8 cellular contexts compared by ENCODE assay signal in the genomic region with DNA sequence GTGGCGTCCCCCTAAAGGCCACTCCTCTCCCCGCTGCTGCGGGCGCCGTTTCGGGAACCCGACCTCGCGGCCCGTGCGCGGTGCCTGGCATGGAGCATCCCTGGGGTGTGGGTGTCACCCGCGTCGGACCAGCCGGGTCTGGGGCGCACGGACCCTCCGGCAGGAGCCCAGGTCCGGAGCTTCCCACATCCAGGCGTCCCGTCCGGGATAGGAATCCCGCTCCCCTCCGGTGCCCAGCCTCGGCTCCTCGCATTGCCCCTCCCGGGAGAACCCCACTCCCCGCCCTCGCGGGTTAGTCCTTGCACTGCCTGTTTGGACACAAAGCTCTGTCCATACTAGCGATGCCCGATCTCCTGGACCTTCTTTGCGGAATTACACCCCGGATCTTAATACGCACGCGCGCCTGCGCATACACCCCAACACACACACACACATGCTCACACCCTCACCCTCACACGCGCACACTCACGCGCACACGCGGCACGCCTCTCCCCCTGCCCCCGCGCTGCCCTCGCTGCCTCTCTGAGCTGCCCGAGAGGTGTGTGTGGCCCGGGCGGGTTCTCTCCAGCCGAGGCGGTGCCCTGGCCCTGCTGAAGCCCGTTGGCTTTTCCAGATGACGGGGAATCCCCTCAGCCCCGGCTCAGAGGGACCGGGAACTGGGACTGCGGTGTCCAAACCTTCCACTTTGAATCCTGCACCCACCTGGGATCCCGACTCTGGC. TPM values are rescaled to one million over a fixed set of nuclear protein-coding genes. Genes with fewer than 3 reads are reported as not detected.
DNase-seq lines count a peak whose midpoint lies in the region; ATAC-seq, FAIRE-seq and TF ChIP-seq lines count a peak whose summit lies in the region.

No MANE protein-coding gene starts in this region.

- H3K36me3 ChIP-seq in MM.1S (replicated peaks; ENCODE audit: insufficient read depth, low read length) (no peaks in the 10 kb centered on the region), kidney (ENCODE audit: control insufficient read depth in 1 of 2, insufficient read depth in 2 of 2, low read length in 2 of 2) (no peaks in the 10 kb centered on the region)

- H3K9me2 ChIP-seq in MM.1S (replicated peaks; ENCODE audit: insufficient read depth, low read length) = no peaks in the 10 kb centered on the region

- H3K27ac ChIP-seq in MM.1S (ENCODE audit: low read length) (no peak overlapping the region), kidney (ENCODE audit: low read depth in 2 of 2, low read length in 2 of 2) (peak overlapping the region; percentile 87 to 88)

- no peak for FAIRE-seq in kidney (lab: Jason Lieb, UNC)

- 0 out of 2 replicates have a peak, but pooled peaks cover 5% of the 10 kb centered on the region for H3K4me1 ChIP-seq in MM.1S (ENCODE audit: low read length)
- H3K4me1 ChIP-seq in kidney (ENCODE audit: control insufficient read depth in 1 of 2, insufficient read depth in 1 of 2, low read depth in 1 of 2, low read length in 2 of 2) = peaks cover 7 to 10% of the 10 kb centered on the region in 2 donors

- no peaks in the 10 kb centered on the region for H3K27me3 ChIP-seq in MM.1S (replicated peaks; ENCODE audit: insufficient read depth, low read length)

- DNase-seq in G401 (ENCODE audit: low spot score) (peak; percentile 81), H4 (ENCODE audit: low spot score) (peak; percentile 59), MM.1S (peak; percentile 46), cerebellum (ENCODE audit: low spot score) (peak; percentile 78), kidney (peak; percentile 87)
- peak; percentile 57 for DNase-seq in activated CD4-positive, CD25-positive, alpha-beta regulatory T cell treated with anti-CD3 and anti-CD28 coated beads, Interleukin-2, amount 50 U/mL, for 72 hours
- DNase-seq in stimulated activated CD4-positive, alpha-beta T cell treated with anti-CD3 and anti-CD28 coated beads, Interleukin-15, amount 100 ng/mL, for 24 hours = peak; percentile 70

- intact Hi-C loops in kidney (cut with DNase I) = no loop called here

- H3K4me3 ChIP-seq in MM.1S (ENCODE audit: low read length) (peak overlapping the region; percentile 95), kidney (ENCODE audit: low read length in 2 of 2) (peak overlapping the region; percentile 83 to 87)

- H3K4me2 ChIP-seq in MM.1S (ENCODE audit: low read depth, low read length) = peak overlapping the region; percentile 92

- H3F3A ChIP-seq in MM.1S (ENCODE audit: insufficient read depth, low read length) = peaks cover 4% of the 10 kb centered on the region; the same call in 1 of the 2 replicates

- no peaks in the 10 kb centered on the region for H4K20me1 ChIP-seq in MM.1S (ENCODE audit: insufficient read depth, low read length)

- H2AFZ ChIP-seq in MM.1S (ENCODE audit: low read length) = peak overlapping the region; percentile 94

- H3K79me2 ChIP-seq in MM.1S (ENCODE audit: low read length) = peaks cover 4% of the 10 kb centered on the region; the same call in 1 of the 2 replicates

- in situ Hi-C loops in G401 (cut with HindIII; ENCODE audit: low sequenced_read_pairs) = no loop called here

- H3K9ac ChIP-seq in MM.1S (ENCODE audit: low read length) = peak overlapping the region; percentile 68; the same call in 1 of the 2 replicates
- peak overlapping the region; percentile 71 to 87 for H3K9ac ChIP-seq in kidney (ENCODE audit: low read length in 2 of 2)

- ATAC-seq in HG02840 (IDR thresholded peaks at IDR 0.05; ENCODE audit: low FRiP score, unreplicated experiment) = no peak

- TF ChIP-seq CTCF in MM.1S (IDR thresholded peaks at IDR 0.05; ENCODE audit: low read length) (no peak), kidney (IDR thresholded peaks at IDR 0.05; ENCODE audit: borderline replicate concordance, extremely low read depth, insufficient read depth) (no peak)

- H3K9me3 ChIP-seq in MM.1S (replicated peaks; ENCODE audit: insufficient read depth, low read length) (no peaks in the 10 kb centered on the region), kidney (ENCODE audit: control insufficient read depth in 1 of 2, low read length in 2 of 2) (no peaks in the 10 kb centered on the region)

RNA-seq across cellular contexts. Expression of gene MTURN, which starts 0.9 kb away (rescaled TPM):
- total RNA-seq in G401 (2014; rRNA removed; shearing (Covaris generic)) = 8.5 and 9.1 TPM in 2 replicates
- total RNA-seq in H4 (2014; rRNA removed; shearing (Covaris generic)) = 4.8 and 5.9 TPM in 2 replicates
- total RNA-seq in cerebellum = 137 TPM
- 80.1 TPM for total RNA-seq in kidney
- 54.7 TPM for polyA plus RNA-seq in kidney (ENCODE audit: insufficient read depth, low read depth, low replicate concordance)
